ENCODE assay signal across 16 cellular contexts in genomic region chr13:75217949-75218348, GRCh38.
DNase-seq lines count a peak whose midpoint lies in the region; ATAC-seq, FAIRE-seq and TF ChIP-seq lines count a peak whose summit lies in the region.
"Had no signal": no experiment of that assay in that cellular context is flagged by ENCODE, and none has a peak within 500 bp of the region (broad histone marks: within the 10 kb centered on the region; RNA-seq: fewer than 3 reads in every experiment).

No MANE protein-coding gene starts in this region.

- BruUV-seq in HepG2 (replicated peaks; lab: Mats Ljungman, UMichigan) = no TSS peak

- H3K4me1 Mint-ChIP-seq in GM23338 = peaks cover 2% of the 10 kb centered on the region; the same call in 2 of the 3 replicates

- H3K27me3 Mint-ChIP-seq in GM23338 (ENCODE audit: insufficient read depth, low read depth, poor library complexity) = no peaks in the 10 kb centered on the region

- no peak for TF ChIP-seq RAD21 in HepG2 (CRISPR knock-in tag; IDR thresholded peaks at IDR 0.05)

- TF ChIP-seq POLR2A in HepG2 (IDR thresholded peaks at IDR 0.05; ENCODE audit: insufficient read depth in 1 of 2, low read depth in 2 of 2, low read length in 2 of 2) (no peak), right lobe of liver (IDR thresholded peaks at IDR 0.05) (no peak)

- H3K9ac ChIP-seq in HepG2 (ENCODE audit: insufficient read depth, low read depth, low read length) = no peak overlapping the region
- H3K9ac ChIP-seq: BLaER1 had no signal

- H3K36me3 Mint-ChIP-seq in GM23338 (ENCODE audit: low read depth) = no peaks in the 10 kb centered on the region

- H2AFZ ChIP-seq in HepG2 (ENCODE audit: low read length) (no peak overlapping the region), GM23338 (no peak overlapping the region)

- H3K9me3 Mint-ChIP-seq in GM23338 = no peaks in the 10 kb centered on the region
- H3K9me3 Mint-ChIP-seq: T-helper 2 cell treated with Interferon-gamma antibody and Interleukin-4, amounts not matched to agents 5 μg/mL and 100 μg/mL, for 36 hours had no signal

- H3K79me2 ChIP-seq in HepG2 (ENCODE audit: insufficient read depth, low read length) = no peaks in the 10 kb centered on the region
- H3K79me2 ChIP-seq in GM23338 (replicated peaks; ENCODE audit: insufficient read depth) = no peaks in the 10 kb centered on the region

- in situ Hi-C loops in HepG2 (cut with HindIII; ENCODE audit: extremely low pct_ligation_motif_present, low pct_unique_long_range_greater_than_20kb) (loop anchor here (5.0 to 25.0 kb wide), 4 partner anchors 656 to 1461 kb away; no protein-coding TSS in a partner anchor), SK-MEL-5 (cut with HindIII; ENCODE audit: low pct_unique_long_range_greater_than_20kb, low sequenced_read_pairs) (no loop called here)

- H3K9me2 ChIP-seq in GM23338 (ENCODE audit: insufficient read depth) = 0 out of 2 replicates have a peak, but pooled peaks cover 3% of the 10 kb centered on the region

- no peak overlapping the region for H3K4me2 ChIP-seq in HepG2 (ENCODE audit: low read depth, low read length)
- H3K4me2 ChIP-seq in GM23338 = no peak overlapping the region
- H3K4me2 ChIP-seq: BLaER1 had no signal

- TF ChIP-seq EP300 in HepG2 (IDR thresholded peaks at IDR 0.05; ENCODE audit: low read depth in 2 of 2, low read length in 2 of 2) = no peak
- no peak for TF ChIP-seq EP300 in HepG2 (CRISPR knock-in tag; IDR thresholded peaks at IDR 0.05; ENCODE audit: borderline replicate concordance)

- ATAC-seq in HepG2 = peak; percentile 22; the same call in 1 of the 3 replicates
- no peak for ATAC-seq in right lobe of liver
- ATAC-seq in GM21529 (IDR thresholded peaks at IDR 0.05; ENCODE audit: unreplicated experiment) = no peak
- ATAC-seq in GM23338 = no peak

- WGBS in HepG2 (ENCODE audit: low lambda C conversion rate) = 0% methylated on average over 1 of the region's 1 CpG
- 54% methylated on average over 1 of the region's 1 CpG for WGBS in right lobe of liver (ENCODE audit: insufficient coverage, low coverage, low lambda C conversion rate, missing lambda C conversion rate)

- no peaks in the 10 kb centered on the region for H3K9me3 ChIP-seq in HepG2 (ENCODE audit: low read length)
- no peaks in the 10 kb centered on the region for H3K9me3 ChIP-seq in right lobe of liver
- H3K9me3 ChIP-seq: BLaER1 had no signal

- no peak overlapping the region for H3K27ac Mint-ChIP-seq in GM23338
- H3K27ac Mint-ChIP-seq: nephron progenitor cell; T-helper 2 cell treated with Interferon-gamma antibody and Interleukin-4, amounts not matched to agents 5 μg/mL and 100 μg/mL, for 36 hours had no signal

- TF ChIP-seq CTCF in HepG2 (CRISPR knock-in tag; IDR thresholded peaks at IDR 0.05) = peak; percentile 27
- no peak for TF ChIP-seq CTCF in right lobe of liver (IDR thresholded peaks at IDR 0.05)
- peak in 1 of 2 experiments; percentile 24; a peak in 1 of 4 replicates for TF ChIP-seq CTCF in GM23338 (conservative IDR thresholded peaks at IDR 0.05; ENCODE audit: low read depth in 2 of 2)

- no peak overlapping the region for H3K4me3 Mint-ChIP-seq in GM23338
- H3K4me3 Mint-ChIP-seq: nephron progenitor cell; T-helper 2 cell treated with Interferon-gamma antibody and Interleukin-4, amounts not matched to agents 5 μg/mL and 100 μg/mL, for 36 hours had no signal

- FAIRE-seq in HepG2 (lab: Jason Lieb, UNC) = no peak
- FAIRE-seq in urothelium cell line (lab: Jason Lieb, UNC) = no peak
- FAIRE-seq: endometrium, islet of Langerhans had no signal

- intact Hi-C loops in HepG2 (cut with micrococcal nuclease; ENCODE audit: unreplicated experiment) = no loop called here
- intact Hi-C loops in right lobe of liver (cut with DNase I) = no loop called here

- CTCF ChIA-PET in HepG2 (lab: Yijun Ruan, JAX; ENCODE audit: low intra/inter-chr PET ratio, low total read pairs) = interaction anchor here (1.5 kb wide), 1 partner anchor 1463 kb away, joined by 3 read pairs; no protein-coding TSS in a partner anchor

- H3K27ac ChIP-seq in HepG2 (ENCODE audit: extremely low read length, insufficient read depth, low read length) = no peak overlapping the region
- no peak overlapping the region for H3K27ac ChIP-seq in right lobe of liver
- no peak overlapping the region for H3K27ac ChIP-seq in GM23338 (ENCODE audit: low read depth)
- H3K27ac ChIP-seq: BLaER1, HL-60 had no signal

- no peaks in the 10 kb centered on the region for H3K36me3 ChIP-seq in HepG2 (replicated peaks in 1 of 2; ENCODE audit: control insufficient read depth in 1 of 2, insufficient read depth in 2 of 2, low read length in 2 of 2)
- no peaks in the 10 kb centered on the region for H3K36me3 ChIP-seq in right lobe of liver
- no peaks in the 10 kb centered on the region for H3K36me3 ChIP-seq in GM23338 (ENCODE audit: insufficient read depth)
- H3K36me3 ChIP-seq: BLaER1 had no signal

- POLR2A ChIA-PET in HepG2 (lab: Yijun Ruan, JAX) = no interaction called here

- no peaks in the 10 kb centered on the region for H3F3A ChIP-seq in GM23338 (replicated peaks; ENCODE audit: low read depth)

- H3K4me3 ChIP-seq in HepG2 (replicated peaks in 1 of 3; ENCODE audit: insufficient read depth in 1 of 3, low read depth in 2 of 3, low read length in 3 of 3) = no peak overlapping the region
- H3K4me3 ChIP-seq in right lobe of liver = no peak overlapping the region
- H3K4me3 ChIP-seq in GM23338 = no peak overlapping the region
- H3K4me3 ChIP-seq: BLaER1 had no signal

- H3K27me3 ChIP-seq in HepG2 (ENCODE audit: control insufficient read depth in 1 of 2, insufficient read depth in 2 of 2, low read length in 2 of 2) (peaks cover 0 to 8% of the 10 kb centered on the region in 2 experiments; a peak in 3 of 5 replicates), right lobe of liver (no peaks in the 10 kb centered on the region), GM23338 (ENCODE audit: insufficient read depth) (no peaks in the 10 kb centered on the region)
- H3K27me3 ChIP-seq: BLaER1 had no signal

- H3K4me1 ChIP-seq in HepG2 (ENCODE audit: insufficient read depth, low read length) (no peaks in the 10 kb centered on the region), right lobe of liver (no peaks in the 10 kb centered on the region), GM23338 (ENCODE audit: insufficient read depth) (no peaks in the 10 kb centered on the region)
- H3K4me1 ChIP-seq: BLaER1 had no signal

- no peaks in the 10 kb centered on the region for H4K20me1 ChIP-seq in HepG2 (ENCODE audit: insufficient read depth, low read length)
- H4K20me1 ChIP-seq in GM23338 (replicated peaks; ENCODE audit: insufficient read depth) = no peaks in the 10 kb centered on the region
- H4K20me1 ChIP-seq: BLaER1 had no signal

- no peak for DNase-seq in HepG2 (ENCODE audit: low spot score)
- no peak for DNase-seq in right lobe of liver
- DNase-seq in SK-MEL-5 (ENCODE audit: low read depth, low spot score) = peak; percentile 8
- DNase-seq in glomerular visceral epithelial cell (ENCODE audit: extremely low spot score) = peak; percentile 67
- DNase-seq in urothelium cell line (ENCODE audit: low spot score) = peak; percentile 3
- no peak for DNase-seq in GM23338 (ENCODE audit: low spot score)
- no peak for DNase-seq in NCI-H2081 (lab: John Stamatoyannopoulos, UW)
- DNase-seq: nephron progenitor cell; stimulated activated CD4-positive, alpha-beta T cell treated with anti-CD3 and anti-CD28 coated beads, Interleukin-1b, Interleukin-23, amount 100 ng/mL, for 48 hours; stimulated activated naive CD4-positive, alpha-beta T cell treated with Interleukin-2 at 50 U/mL for 16 hours had no signal

TF ChIP-seq in HepG2, 621 proteins besides CTCF, POLR2A, EP300 and RAD21:
- TF ChIP-seq ATF1 (CRISPR knock-in tag; IDR thresholded peaks at IDR 0.05) (no peak), STAG1 (CRISPR knock-in tag; IDR thresholded peaks at IDR 0.05) (0 out of 2 replicates have a peak, but pooled peaks have one; percentile 7)

TF ChIP-seq in GM23338, 12 proteins besides CTCF, POLR2A, EP300 and RAD21 (continues in another document):
- no peak for TF ChIP-seq NANOG (IDR thresholded peaks at IDR 0.05; ENCODE audit: borderline replicate concordance)
- no peak for TF ChIP-seq ZNF331 (CRISPR knock-in tag; IDR thresholded peaks at IDR 0.05; ENCODE audit: low read depth)
- TF ChIP-seq, protein P1, sequence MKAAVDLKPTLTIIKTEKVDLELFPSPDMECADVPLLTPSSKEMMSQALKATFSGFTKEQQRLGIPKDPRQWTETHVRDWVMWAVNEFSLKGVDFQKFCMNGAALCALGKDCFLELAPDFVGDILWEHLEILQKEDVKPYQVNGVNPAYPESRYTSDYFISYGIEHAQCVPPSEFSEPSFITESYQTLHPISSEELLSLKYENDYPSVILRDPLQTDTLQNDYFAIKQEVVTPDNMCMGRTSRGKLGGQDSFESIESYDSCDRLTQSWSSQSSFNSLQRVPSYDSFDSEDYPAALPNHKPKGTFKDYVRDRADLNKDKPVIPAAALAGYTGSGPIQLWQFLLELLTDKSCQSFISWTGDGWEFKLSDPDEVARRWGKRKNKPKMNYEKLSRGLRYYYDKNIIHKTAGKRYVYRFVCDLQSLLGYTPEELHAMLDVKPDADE (IDR thresholded peaks at IDR 0.05) = no peak
- TF ChIP-seq STAT1 (IDR thresholded peaks at IDR 0.05; ENCODE audit: unreplicated experiment) = no peak
- no peak for TF ChIP-seq JUNB (IDR thresholded peaks at IDR 0.05; ENCODE audit: unreplicated experiment)
- no peak for TF ChIP-seq EZH2phosphoT487 (IDR thresholded peaks at IDR 0.05; ENCODE audit: unreplicated experiment)
- TF ChIP-seq CREB1 (CRISPR knock-in tag; IDR thresholded peaks at IDR 0.05; ENCODE audit: low read depth) = no peak
- TF ChIP-seq EZH2 (IDR thresholded peaks at IDR 0.05; ENCODE audit: low read depth, unreplicated experiment) = no peak

Comparison
In these comparisons a context has a peak if more than half of its experiments do, and no peak if none do; other contexts are left out.
1. DNase-seq: peak in SK-MEL-5 (single experiment), glomerular visceral epithelial cell (single experiment) and urothelium cell line (single experiment); none in HepG2 (single experiment), right lobe of liver (0 of 3), GM23338 (single experiment) and NCI-H2081 (0 of 2).